Comparison of ENCODE assay signal across 17 cellular contexts in the genomic region with DNA sequence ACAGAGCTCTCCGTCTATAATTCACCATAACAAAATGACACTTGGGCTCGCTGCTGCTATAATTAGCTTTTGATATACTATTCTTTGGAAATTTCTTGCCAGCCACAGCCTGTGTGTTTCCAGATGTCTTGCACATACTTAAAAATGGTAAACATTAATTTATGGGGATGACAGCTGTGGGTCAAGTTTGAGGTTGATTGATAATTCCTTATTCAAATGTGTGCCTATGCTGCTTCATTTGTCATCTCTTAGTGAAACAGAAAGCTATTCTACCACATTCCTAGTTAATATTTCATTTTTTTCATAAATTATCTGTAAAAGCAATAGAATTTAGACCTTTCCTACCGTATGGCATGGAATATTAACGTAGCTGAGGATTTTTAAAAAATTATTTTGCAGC.
"Had no signal": no experiment of that assay in that cellular context is flagged by ENCODE, and none has a peak within 500 bp of the region (broad histone marks: within the 10 kb centered on the region; RNA-seq: fewer than 3 reads in every experiment).

No MANE protein-coding gene starts in this region.

- ATAC-seq: left colon; mucosa of descending colon; naive thymus-derived CD8-positive, alpha-beta T cell had no signal

- H3K4me3 Mint-ChIP-seq: activated naive CD4-positive, alpha-beta T cell treated with anti-CD3 and anti-CD28 coated beads, Interleukin-2, amount 50 U/mL, for 24 hours; naive thymus-derived CD8-positive, alpha-beta T cell had no signal

- H3K4me1 Mint-ChIP-seq: activated naive CD4-positive, alpha-beta T cell treated with anti-CD3 and anti-CD28 coated beads, Interleukin-2, amount 50 U/mL, for 24 hours; naive thymus-derived CD8-positive, alpha-beta T cell had no signal

- H3K36me3 Mint-ChIP-seq: activated naive CD4-positive, alpha-beta T cell treated with anti-CD3 and anti-CD28 coated beads, Interleukin-2, amount 50 U/mL, for 24 hours; naive thymus-derived CD8-positive, alpha-beta T cell had no signal

- H3K4me1 ChIP-seq: right atrium auricular region, tibial artery, vagina had no signal

- H3K27me3 ChIP-seq: right atrium auricular region, tibial artery, vagina had no signal

- H3K4me3 ChIP-seq: coronary artery, mucosa of descending colon, right atrium auricular region, skin epidermis, tibial artery, vagina had no signal

- H3K27me3 Mint-ChIP-seq: activated naive CD4-positive, alpha-beta T cell treated with anti-CD3 and anti-CD28 coated beads, Interleukin-2, amount 50 U/mL, for 24 hours; naive thymus-derived CD8-positive, alpha-beta T cell had no signal

- H3K27ac Mint-ChIP-seq: activated naive CD4-positive, alpha-beta T cell treated with anti-CD3 and anti-CD28 coated beads, Interleukin-2, amount 50 U/mL, for 24 hours; naive thymus-derived CD8-positive, alpha-beta T cell had no signal

- H3K9me3 ChIP-seq: mucosa of descending colon, right atrium auricular region, tibial artery, vagina had no signal

- H3K27ac ChIP-seq: coronary artery, right atrium auricular region, skin epidermis, tibial artery, vagina had no signal

- H3K36me3 ChIP-seq: right atrium auricular region, tibial artery, vagina had no signal

- DNase-seq: activated CD4-positive, alpha-beta T cell treated with anti-CD3 and anti-CD28 coated beads, Interleukin-2, amount 50 U/mL, for 4 hours; activated CD4-positive, CD25-positive, alpha-beta regulatory T cell treated with anti-CD3 and anti-CD28 coated beads, Interleukin-2, amount 50 U/mL, for 72 hours; activated T-cell treated with anti-CD3 and anti-CD28 coated beads, Interleukin-2, amount 50 U/mL, for 1 hour; caudate nucleus; effector CD4-positive, alpha-beta T cell; foreskin melanocyte; head of caudate nucleus; left colon; mucosa of descending colon; naive thymus-derived CD8-positive, alpha-beta T cell; posterior cingulate gyrus; tibial artery had no signal
